13 cellular contexts compared by ENCODE assay signal in the genomic region with DNA sequence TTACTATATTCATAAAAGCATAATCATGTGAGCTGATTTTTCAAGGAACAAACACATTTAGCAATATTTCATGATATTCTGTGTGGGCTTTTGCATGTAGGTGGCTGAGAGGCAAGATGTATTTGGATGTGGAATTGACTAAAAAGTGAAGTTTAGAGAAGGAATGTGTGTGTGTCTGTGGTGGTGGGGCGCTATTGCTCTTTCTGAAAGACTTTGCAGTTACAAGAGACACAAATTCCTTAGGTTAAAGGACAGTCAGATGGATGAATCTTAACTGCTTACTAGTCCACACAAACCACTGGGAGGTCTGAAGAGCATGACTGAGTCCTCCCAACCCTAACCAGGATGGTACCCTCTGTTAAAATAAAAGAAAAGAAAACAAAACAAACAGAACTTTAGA.
"Had no signal": no experiment of that assay in that cellular context is flagged by ENCODE, and none has a peak within 500 bp of the region (broad histone marks: within the 10 kb centered on the region; RNA-seq: fewer than 3 reads in every experiment).

No MANE protein-coding gene starts in this region.

- ATAC-seq: gastrocnemius medialis; mucosa of descending colon; naive thymus-derived CD8-positive, alpha-beta T cell; stimulated activated naive B cell treated with anti-CD40 and anti-IgM and Interleukin-4, amounts not matched to agents 10 μg/mL and 1 μg/mL and 100 μg/mL, for 72 hours had no signal

- H3K9me3 Mint-ChIP-seq: activated naive CD4-positive, alpha-beta T cell treated with anti-CD3 and anti-CD28 coated beads for 36 hours had no signal

- H3K4me1 Mint-ChIP-seq: stimulated activated naive B cell treated with anti-CD40 and anti-IgM and Interleukin-4, amounts not matched to agents 10 μg/mL and 1 μg/mL and 100 μg/mL, for 72 hours had no signal

- H3K9me3 ChIP-seq: ascending aorta, gastrocnemius medialis, mucosa of descending colon, thyroid gland had no signal

- H3K36me3 Mint-ChIP-seq: naive thymus-derived CD8-positive, alpha-beta T cell; stimulated activated naive B cell treated with anti-CD40 and anti-IgM and Interleukin-4, amounts not matched to agents 10 μg/mL and 1 μg/mL and 100 μg/mL, for 72 hours had no signal

- DNase-seq: activated naive CD4-positive, alpha-beta T cell treated with anti-CD3 and anti-CD28 coated beads for 36 hours; activated T-cell treated with anti-CD3 and anti-CD28 coated beads for 4 hours; gastrocnemius medialis; kidney; left ventricle myocardium inferior; mucosa of descending colon; naive thymus-derived CD8-positive, alpha-beta T cell; stimulated activated CD4-positive, alpha-beta T cell treated with anti-CD3 and anti-CD28 coated beads, Interleukin-15, amount 100 ng/mL, for 24 hours; stimulated activated CD4-positive, alpha-beta T cell treated with anti-CD3 and anti-CD28 coated beads, Interleukin-4, amount 100 ng/mL, for 1 hour; stimulated activated naive B cell treated with anti-CD40 and anti-IgM and Interleukin-4, amounts not matched to agents 10 μg/mL and 1 μg/mL and 100 μg/mL, for 72 hours; T-helper 2 cell; thyroid gland had no signal

- H3K4me3 ChIP-seq: ascending aorta, gastrocnemius medialis, left ventricle myocardium inferior, mucosa of descending colon, thyroid gland had no signal

- H3K4me3 Mint-ChIP-seq: activated naive CD4-positive, alpha-beta T cell treated with anti-CD3 and anti-CD28 coated beads for 36 hours; naive thymus-derived CD8-positive, alpha-beta T cell; stimulated activated naive B cell treated with anti-CD40 and anti-IgM and Interleukin-4, amounts not matched to agents 10 μg/mL and 1 μg/mL and 100 μg/mL, for 72 hours had no signal

- H3K27me3 Mint-ChIP-seq: stimulated activated naive B cell treated with anti-CD40 and anti-IgM and Interleukin-4, amounts not matched to agents 10 μg/mL and 1 μg/mL and 100 μg/mL, for 72 hours had no signal

- H3K27ac ChIP-seq: ascending aorta, gastrocnemius medialis, left ventricle myocardium inferior, thyroid gland had no signal

- H3K36me3 ChIP-seq: ascending aorta, gastrocnemius medialis, left ventricle myocardium inferior, thyroid gland had no signal

- H3K27me3 ChIP-seq: ascending aorta, gastrocnemius medialis, thyroid gland had no signal

- H3K27ac Mint-ChIP-seq: activated naive CD4-positive, alpha-beta T cell treated with anti-CD3 and anti-CD28 coated beads for 36 hours; naive thymus-derived CD8-positive, alpha-beta T cell; stimulated activated naive B cell treated with anti-CD40 and anti-IgM and Interleukin-4, amounts not matched to agents 10 μg/mL and 1 μg/mL and 100 μg/mL, for 72 hours had no signal

- H3K4me1 ChIP-seq: ascending aorta, gastrocnemius medialis, left ventricle myocardium inferior, thyroid gland had no signal
